ENCODE assay signal across 8 cellular contexts in the genomic region with DNA sequence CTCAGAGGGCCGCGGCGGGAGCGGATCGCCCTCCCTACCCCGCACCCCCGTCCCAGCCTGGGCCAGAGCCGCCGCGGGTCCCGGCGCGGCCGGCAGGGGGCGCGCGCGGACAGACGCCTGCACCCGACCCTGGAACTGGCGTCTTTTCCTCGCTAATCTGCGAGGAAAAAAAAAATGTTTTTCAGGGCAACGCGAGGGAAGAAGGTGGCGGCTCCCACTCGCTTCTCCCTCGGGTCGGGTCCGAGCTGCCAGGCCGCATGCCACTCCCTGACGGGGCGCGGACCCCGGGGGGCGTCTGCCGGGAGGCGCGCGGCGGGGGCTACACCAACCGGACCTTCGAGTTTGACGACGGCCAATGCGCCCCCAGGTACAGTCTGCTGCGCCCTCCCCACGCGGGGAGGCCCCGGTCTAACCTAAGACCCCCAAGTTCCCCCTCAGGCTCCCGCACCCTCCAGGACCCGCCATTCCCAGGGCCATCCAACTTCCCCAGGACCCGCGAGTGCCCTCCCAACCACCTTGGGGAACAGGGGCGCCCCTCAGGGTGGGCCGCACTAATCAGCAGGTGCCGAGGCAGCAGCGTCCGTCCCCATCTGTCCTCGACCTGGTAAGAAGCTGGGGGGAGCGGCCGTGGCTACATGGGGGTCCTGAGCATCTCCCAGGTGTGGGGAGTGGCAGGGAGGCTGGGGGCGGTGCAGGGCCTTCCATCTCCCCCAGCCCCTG. TPM values are rescaled to one million over a fixed set of nuclear protein-coding genes. Genes with fewer than 3 reads are reported as not detected.
DNase-seq lines count a peak whose midpoint lies in the region; ATAC-seq and TF ChIP-seq lines count a peak whose summit lies in the region.

A gene (plus strand): TSS at position 184 of the 720 bp plus-strand sequence. CDS start 74 bp downstream, at position 258.

- H3K27ac Mint-ChIP-seq in activated CD8-positive, alpha-beta memory T cell treated with anti-CD3 and anti-CD28 coated beads, Interleukin-2, amount 10 ng/mL, durations not matched to agents 7 days and 5 days = no peak within 1 kb of the TSS
- no peak within 1 kb of the TSS for H3K27ac Mint-ChIP-seq in natural killer cell treated with Interleukin-12 subunit alpha and Interleukin-12 subunit beta and Interleukin-15 and Interleukin-18, amount 100 ng/mL, for 72 hours

- CTCF ChIA-PET in activated CD8-positive, alpha-beta memory T cell treated with anti-CD3 and anti-CD28 coated beads, Interleukin-2, amount 10 ng/mL, durations not matched to agents 7 days and 5 days (lab: Charles Lee) = interaction anchor here (1.2 kb wide), 1 partner anchor 378 kb away, joined by 3 read pairs; no protein-coding TSS in a partner anchor

- H3K4me3 ChIP-seq in thymus (ENCODE audit: low read length) = peak within 1 kb of the TSS; percentile 3

- H3K4me1 ChIP-seq in thymus (ENCODE audit: control insufficient read depth, insufficient read depth, low read length) = peaks cover 5% of the 10 kb centered on the region

- no peaks in the 10 kb centered on the region for H3K27me3 Mint-ChIP-seq in activated CD8-positive, alpha-beta memory T cell treated with anti-CD3 and anti-CD28 coated beads, Interleukin-2, amount 10 ng/mL, durations not matched to agents 7 days and 5 days
- no peaks in the 10 kb centered on the region for H3K27me3 Mint-ChIP-seq in natural killer cell treated with Interleukin-12 subunit alpha and Interleukin-12 subunit beta and Interleukin-15 and Interleukin-18, amount 100 ng/mL, for 72 hours

- peaks cover 5% of the 10 kb centered on the region for H3K27me3 ChIP-seq in thymus (ENCODE audit: control insufficient read depth, insufficient read depth)

- H3K4me1 Mint-ChIP-seq in activated CD8-positive, alpha-beta memory T cell treated with anti-CD3 and anti-CD28 coated beads, Interleukin-2, amount 10 ng/mL, durations not matched to agents 7 days and 5 days = no peaks in the 10 kb centered on the region
- no peaks in the 10 kb centered on the region for H3K4me1 Mint-ChIP-seq in natural killer cell treated with Interleukin-12 subunit alpha and Interleukin-12 subunit beta and Interleukin-15 and Interleukin-18, amount 100 ng/mL, for 72 hours (ENCODE audit: low read depth in 2 of 2)

- H3K36me3 Mint-ChIP-seq in activated CD8-positive, alpha-beta memory T cell treated with anti-CD3 and anti-CD28 coated beads, Interleukin-2, amount 10 ng/mL, durations not matched to agents 7 days and 5 days = no peaks in the 10 kb centered on the region
- H3K36me3 Mint-ChIP-seq in natural killer cell treated with Interleukin-12 subunit alpha and Interleukin-12 subunit beta and Interleukin-15 and Interleukin-18, amount 100 ng/mL, for 72 hours = no peaks in the 10 kb centered on the region

- H3K9me3 Mint-ChIP-seq in activated CD8-positive, alpha-beta memory T cell treated with anti-CD3 and anti-CD28 coated beads, Interleukin-2, amount 10 ng/mL, durations not matched to agents 7 days and 5 days (ENCODE audit: low read depth) = no peaks in the 10 kb centered on the region
- H3K9me3 Mint-ChIP-seq in natural killer cell treated with Interleukin-12 subunit alpha and Interleukin-12 subunit beta and Interleukin-15 and Interleukin-18, amount 100 ng/mL, for 72 hours = no peaks in the 10 kb centered on the region

- TF ChIP-seq POLR2A in erythroblast (IDR thresholded peaks at IDR 0.05; ENCODE audit: low read length) = no peak

- WGBS in thymus = 17% methylated on average over 63 of the region's 63 CpGs

- DNase-seq in NCI-H82 (lab: John Stamatoyannopoulos, UW) (peak; percentile 45), NCI-H82 treated with DMSO at 0.1 percent for 48 hours (lab: John Stamatoyannopoulos, UW; ENCODE audit: unreplicated experiment) (no peak), NCI-H2227 (lab: John Stamatoyannopoulos, UW; ENCODE audit: unreplicated experiment) (peak; percentile 64), erythroblast (lab: John Stamatoyannopoulos, UW) (peak; percentile 33 to 64)
- DNase-seq in activated CD8-positive, alpha-beta memory T cell treated with anti-CD3 and anti-CD28 coated beads, Interleukin-2, amount 10 ng/mL, durations not matched to agents 7 days and 5 days = peak; percentile 58
- no peak for DNase-seq in natural killer cell treated with Interleukin-12 subunit alpha and Interleukin-12 subunit beta and Interleukin-15 and Interleukin-18, amount 100 ng/mL, for 72 hours (ENCODE audit: low spot score)

- no peaks in the 10 kb centered on the region for H3K36me3 ChIP-seq in thymus (ENCODE audit: control insufficient read depth, insufficient read depth)

- H3K4me3 Mint-ChIP-seq in activated CD8-positive, alpha-beta memory T cell treated with anti-CD3 and anti-CD28 coated beads, Interleukin-2, amount 10 ng/mL, durations not matched to agents 7 days and 5 days = no peak within 1 kb of the TSS
- H3K4me3 Mint-ChIP-seq in natural killer cell treated with Interleukin-12 subunit alpha and Interleukin-12 subunit beta and Interleukin-15 and Interleukin-18, amount 100 ng/mL, for 72 hours = no peak within 1 kb of the TSS

- peak; percentile 64 for ATAC-seq in activated CD8-positive, alpha-beta memory T cell treated with anti-CD3 and anti-CD28 coated beads, Interleukin-2, amount 10 ng/mL, durations not matched to agents 7 days and 5 days
- peak; percentile 57 to 65 for ATAC-seq in natural killer cell treated with Interleukin-12 subunit alpha and Interleukin-12 subunit beta and Interleukin-15 and Interleukin-18, amount 100 ng/mL, for 72 hours
- no peak for ATAC-seq in GM21515 (IDR thresholded peaks at IDR 0.05; ENCODE audit: unreplicated experiment)

- no peaks in the 10 kb centered on the region for H3K9me3 ChIP-seq in thymus (ENCODE audit: control insufficient read depth)

- no peak within 1 kb of the TSS for H3K27ac ChIP-seq in thymus (ENCODE audit: low read depth)

RNA-seq across cellular contexts. Expression of the gene that starts here (rescaled TPM):
- total RNA-seq in activated CD8-positive, alpha-beta memory T cell treated with anti-CD3 and anti-CD28 coated beads, Interleukin-2, amount 10 ng/mL, durations not matched to agents 7 days and 5 days = not detected
- not detected for total RNA-seq in natural killer cell treated with Interleukin-12 subunit alpha and Interleukin-12 subunit beta and Interleukin-15 and Interleukin-18, amount 100 ng/mL, for 72 hours
- polyA plus RNA-seq in thymus = 0.25 TPM

Comparison
In these comparisons a context has a peak if more than half of its experiments do, and no peak if none do; other contexts are left out.
1. DNase-seq: peak in NCI-H82 (single experiment), NCI-H2227 (single experiment) and erythroblast (2 of 2); none in NCI-H82 treated with DMSO at 0.1 percent for 48 hours (single experiment) and natural killer cell treated with Interleukin-12 subunit alpha and Interleukin-12 subunit beta and Interleukin-15 and Interleukin-18, amount 100 ng/mL, for 72 hours (single experiment).
2. Peak in DNase-seq and ATAC-seq in activated CD8-positive, alpha-beta memory T cell treated with anti-CD3 and anti-CD28 coated beads, Interleukin-2, amount 10 ng/mL, durations not matched to agents 7 days and 5 days; RNA of the gene not detected or under 1 TPM.
3. Peak in ATAC-seq in natural killer cell treated with Interleukin-12 subunit alpha and Interleukin-12 subunit beta and Interleukin-15 and Interleukin-18, amount 100 ng/mL, for 72 hours; RNA of the gene not detected or under 1 TPM.